Comparison of ENCODE assay signal across 15 cellular contexts in the genomic region with DNA sequence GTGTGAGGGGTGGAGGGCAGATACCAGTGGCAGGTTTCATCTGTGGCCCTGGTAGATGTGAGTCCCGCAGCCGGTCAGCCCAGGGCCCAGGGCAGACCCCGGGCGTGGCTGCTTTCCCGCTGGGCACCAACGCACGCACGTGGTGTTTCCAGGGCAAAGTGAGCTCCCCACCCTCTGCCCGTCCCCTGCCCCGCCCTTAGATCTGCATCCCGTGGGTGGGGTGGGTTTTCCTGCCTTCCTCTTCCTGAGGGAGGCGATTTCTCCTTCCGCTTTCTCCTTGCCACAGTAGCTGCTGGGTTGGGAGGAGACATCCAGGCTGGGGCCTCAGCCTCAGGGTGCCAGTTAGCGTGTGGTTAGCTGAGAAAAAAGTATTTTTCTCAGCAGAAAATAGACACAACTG. TPM values are rescaled to one million over a fixed set of nuclear protein-coding genes. Genes with fewer than 3 reads are reported as not detected.
DNase-seq lines count a peak whose midpoint lies in the region; ATAC-seq and TF ChIP-seq lines count a peak whose summit lies in the region.
"Had no signal": no experiment of that assay in that cellular context is flagged by ENCODE, and none has a peak within 500 bp of the region (broad histone marks: within the 10 kb centered on the region; RNA-seq: fewer than 3 reads in every experiment).

No MANE protein-coding gene starts in this region.

- H3K36me3 Mint-ChIP-seq in activated naive CD4-positive, alpha-beta T cell treated with anti-CD3 and anti-CD28 coated beads, Interleukin-2, amount 10 ng/mL, durations not matched to agents 7 days and 5 days = peaks cover 33% of the 10 kb centered on the region
- H3K36me3 Mint-ChIP-seq in activated CD8-positive, alpha-beta T cell treated with anti-CD3 and anti-CD28 coated beads for 36 hours (ENCODE audit: low read depth) = peaks cover 41% of the 10 kb centered on the region
- peaks cover 9% of the 10 kb centered on the region for H3K36me3 Mint-ChIP-seq in mesothelial cell of epicardium

- no peaks in the 10 kb centered on the region for H3K9me3 ChIP-seq in upper lobe of right lung

- H3K27ac ChIP-seq in upper lobe of right lung = peak overlapping the region; percentile 56
- H3K27ac ChIP-seq: foreskin keratinocyte had no signal

- peaks cover 3% of the 10 kb centered on the region for H3K9me3 Mint-ChIP-seq in activated naive CD4-positive, alpha-beta T cell treated with anti-CD3 and anti-CD28 coated beads, Interleukin-2, amount 10 ng/mL, durations not matched to agents 7 days and 5 days
- peaks cover 3% of the 10 kb centered on the region for H3K9me3 Mint-ChIP-seq in activated CD8-positive, alpha-beta T cell treated with anti-CD3 and anti-CD28 coated beads for 36 hours
- no peaks in the 10 kb centered on the region for H3K9me3 Mint-ChIP-seq in mesothelial cell of epicardium
- H3K9me3 Mint-ChIP-seq: neural crest cell had no signal

- CTCF ChIA-PET in activated naive CD4-positive, alpha-beta T cell treated with anti-CD3 and anti-CD28 coated beads, Interleukin-2, amount 10 ng/mL, durations not matched to agents 7 days and 5 days (lab: Charles Lee) = no interaction called here
- CTCF ChIA-PET in activated CD8-positive, alpha-beta T cell treated with anti-CD3 and anti-CD28 coated beads for 36 hours (lab: Charles Lee) = interaction anchor here (2.1 kb wide), 1 partner anchor 10 kb away, joined by 8 read pairs; no protein-coding TSS in a partner anchor

- peaks cover 6% of the 10 kb centered on the region for H3K36me3 ChIP-seq in upper lobe of right lung

- no peak for DNase-seq in activated naive CD4-positive, alpha-beta T cell treated with anti-CD3 and anti-CD28 coated beads, Interleukin-2, amount 10 ng/mL, durations not matched to agents 7 days and 5 days
- DNase-seq in activated naive CD4-positive, alpha-beta T cell (lab: John Stamatoyannopoulos, UW) = no peak
- no peak for DNase-seq in activated CD8-positive, alpha-beta T cell treated with anti-CD3 and anti-CD28 coated beads for 36 hours
- no peak for DNase-seq in mesothelial cell of epicardium (ENCODE audit: low spot score in 2 of 2, unreplicated experiment in 2 of 2)
- peak; percentile 88 for DNase-seq in upper lobe of right lung
- no peak for DNase-seq in SW 1271 (lab: John Stamatoyannopoulos, UW)
- no peak for DNase-seq in NCI-H1694 treated with DMSO at 0.1 percent for 48 hours (lab: John Stamatoyannopoulos, UW)
- DNase-seq: anterior cingulate cortex; effector CD4-positive, alpha-beta T cell; foreskin keratinocyte; NCI-H1930; stimulated activated CD4-positive, alpha-beta T cell treated with anti-CD3 and anti-CD28 coated beads, Interleukin-12 subunit alpha, Interleukin-12 subunit beta, amount 100 ng/mL, for 4 hours had no signal

- no peak for TF ChIP-seq CTCF in activated CD8-positive, alpha-beta T cell treated with anti-CD3 and anti-CD28 coated beads for 36 hours (IDR thresholded peaks at IDR 0.05)
- TF ChIP-seq CTCF in mesothelial cell of epicardium (IDR thresholded peaks at IDR 0.05; ENCODE audit: unreplicated experiment) = no peak
- TF ChIP-seq CTCF in upper lobe of right lung (IDR thresholded peaks at IDR 0.05) = no peak

- no peak overlapping the region for H3K4me3 ChIP-seq in upper lobe of right lung
- H3K4me3 ChIP-seq: K562 had no signal

- H3K4me1 ChIP-seq in upper lobe of right lung = peaks cover 58% of the 10 kb centered on the region

- no peak for ATAC-seq in activated CD8-positive, alpha-beta T cell treated with anti-CD3 and anti-CD28 coated beads for 36 hours
- ATAC-seq in upper lobe of right lung (peak; percentile 68), HG02885 (IDR thresholded peaks at IDR 0.05; ENCODE audit: poor library complexity, unreplicated experiment) (no peak)
- ATAC-seq: foreskin keratinocyte, K562 had no signal

- H3K4me3 Mint-ChIP-seq in activated naive CD4-positive, alpha-beta T cell treated with anti-CD3 and anti-CD28 coated beads, Interleukin-2, amount 10 ng/mL, durations not matched to agents 7 days and 5 days = no peak overlapping the region
- H3K4me3 Mint-ChIP-seq in activated CD8-positive, alpha-beta T cell treated with anti-CD3 and anti-CD28 coated beads for 36 hours = no peak overlapping the region
- H3K4me3 Mint-ChIP-seq in mesothelial cell of epicardium = no peak overlapping the region
- H3K4me3 Mint-ChIP-seq: neural crest cell had no signal

- peak overlapping the region; percentile 37 for H3K27ac Mint-ChIP-seq in activated naive CD4-positive, alpha-beta T cell treated with anti-CD3 and anti-CD28 coated beads, Interleukin-2, amount 10 ng/mL, durations not matched to agents 7 days and 5 days
- H3K27ac Mint-ChIP-seq in activated CD8-positive, alpha-beta T cell treated with anti-CD3 and anti-CD28 coated beads for 36 hours = peak overlapping the region; percentile 79
- peak overlapping the region; percentile 43 for H3K27ac Mint-ChIP-seq in mesothelial cell of epicardium

- POLR2A ChIA-PET in activated CD8-positive, alpha-beta T cell treated with anti-CD3 and anti-CD28 coated beads for 36 hours (lab: Charles Lee) = no interaction called here

- intact Hi-C loops in activated CD8-positive, alpha-beta T cell treated with anti-CD3 and anti-CD28 coated beads for 36 hours (cut with micrococcal nuclease) = no loop called here
- intact Hi-C loops in upper lobe of right lung (cut with DNase I) = no loop called here

- H3K4me1 Mint-ChIP-seq in activated naive CD4-positive, alpha-beta T cell treated with anti-CD3 and anti-CD28 coated beads, Interleukin-2, amount 10 ng/mL, durations not matched to agents 7 days and 5 days = peaks cover 28% of the 10 kb centered on the region
- H3K4me1 Mint-ChIP-seq in activated CD8-positive, alpha-beta T cell treated with anti-CD3 and anti-CD28 coated beads for 36 hours (ENCODE audit: low read depth) = peaks cover 49% of the 10 kb centered on the region
- H3K4me1 Mint-ChIP-seq in mesothelial cell of epicardium = no peaks in the 10 kb centered on the region

- H3K27me3 ChIP-seq in upper lobe of right lung = no peaks in the 10 kb centered on the region
- H3K27me3 ChIP-seq: foreskin keratinocyte had no signal

- no peaks in the 10 kb centered on the region for H3K27me3 Mint-ChIP-seq in activated naive CD4-positive, alpha-beta T cell treated with anti-CD3 and anti-CD28 coated beads, Interleukin-2, amount 10 ng/mL, durations not matched to agents 7 days and 5 days
- no peaks in the 10 kb centered on the region for H3K27me3 Mint-ChIP-seq in activated CD8-positive, alpha-beta T cell treated with anti-CD3 and anti-CD28 coated beads for 36 hours
- no peaks in the 10 kb centered on the region for H3K27me3 Mint-ChIP-seq in mesothelial cell of epicardium (ENCODE audit: low read depth)

RNA-seq across cellular contexts. Expression of a gene that starts 49.6 kb away (rescaled TPM):
- 100 to 1,000 TPM; 180 to 181 TPM for total RNA-seq in activated CD8-positive, alpha-beta T cell treated with anti-CD3 and anti-CD28 coated beads for 36 hours
- total RNA-seq in mesothelial cell of epicardium (138 to 148 TPM (median 148 TPM) in 3 replicates), upper lobe of right lung (50.9 TPM)
